ENCODE assay signal across 21 cellular contexts in the genomic region with DNA sequence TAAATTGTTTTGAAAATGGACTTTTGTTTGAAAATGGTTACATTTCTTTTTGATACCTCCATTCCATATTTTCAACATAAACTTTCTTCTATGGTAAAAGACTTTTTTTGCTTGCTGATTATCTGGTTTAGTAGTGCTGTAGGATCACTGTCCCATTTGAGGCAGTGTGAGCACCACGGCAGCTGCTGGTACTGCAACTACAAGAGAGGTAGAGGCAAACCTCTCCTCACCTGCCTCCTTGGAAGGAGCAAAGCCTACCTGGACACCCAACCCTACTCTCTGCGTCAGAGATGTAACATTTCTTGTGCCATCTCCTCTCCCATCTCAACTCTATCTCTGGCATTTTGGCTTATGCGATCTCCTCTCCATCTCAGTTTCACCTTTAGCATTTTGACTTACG. TPM values are rescaled to one million over a fixed set of nuclear protein-coding genes. Genes with fewer than 3 reads are reported as not detected.
A peak's percentile ranks its signal among the peaks of the same experiment; 100 is the strongest.
DNase-seq lines count a peak whose midpoint lies in the region; ATAC-seq and TF ChIP-seq lines count a peak whose summit lies in the region.
"Had no signal": no experiment of that assay in that cellular context is flagged by ENCODE, and none has a peak within 500 bp of the region (broad histone marks: within the 10 kb centered on the region; RNA-seq: fewer than 3 reads in every experiment).

No MANE protein-coding gene starts in this region.

- H3K23ac ChIP-seq in mesendoderm (ENCODE audit: low read length), result no peak overlapping the region

- intact Hi-C loops in ascending aorta (cut with DNase I), result no loop called here

- DNase-seq in GM23338 (ENCODE audit: low spot score), result no peak
- no peak for DNase-seq in mesendoderm
- DNase-seq in superior temporal gyrus (ENCODE audit: extremely low spot score), result peak; percentile 45
- no peak for DNase-seq in ascending aorta (ENCODE audit: low spot score in 2 of 2)
- DNase-seq in NOMO-1 treated with dmso at 0.1 percent for 144 hours (lab: John Stamatoyannopoulos, UW; ENCODE audit: unreplicated experiment), result no peak
- DNase-seq: AML-193, Calu3, GF-D8, H9, NCI-H1417, NCI-H187, NCI-H2107, NCI-H510A, NCI-H774, SHP77 treated with DMSO at 0.1 percent for 48 hours had no signal

- H2AK5ac ChIP-seq in mesendoderm (ENCODE audit: low read length), result no peak overlapping the region

- H3K4me3 Mint-ChIP-seq in GM23338, result no peak overlapping the region; the same call in 2 of the 3 replicates
- H3K4me3 Mint-ChIP-seq in activated T-helper 17 cell treated with anti-CD3 and anti-CD28 coated beads, Interleukin-2, amount 50 U/mL, for 72 hours, result no peak overlapping the region

- peaks cover 100% of the 10 kb centered on the region for H3K79me2 ChIP-seq in GM23338 (replicated peaks; ENCODE audit: insufficient read depth)
- peaks cover 89% of the 10 kb centered on the region for H3K79me2 ChIP-seq in mesendoderm (ENCODE audit: control insufficient read depth, insufficient read depth, low read length)

- H3K36me3 ChIP-seq in GM23338 (ENCODE audit: insufficient read depth) (no peaks in the 10 kb centered on the region), mesendoderm (ENCODE audit: control insufficient read depth, insufficient read depth, low read length) (no peaks in the 10 kb centered on the region), ascending aorta (no peaks in the 10 kb centered on the region)

- H3K4me3 ChIP-seq in GM23338 (no peak overlapping the region), mesendoderm (ENCODE audit: low read length) (no peak overlapping the region), ascending aorta (no peak overlapping the region)
- H3K4me3 ChIP-seq: GM12878 had no signal

- H2BK15ac ChIP-seq in mesendoderm (replicated peaks; ENCODE audit: low read depth), result no peak overlapping the region

- H3K9ac ChIP-seq in mesendoderm (ENCODE audit: low read length), result no peak overlapping the region
- H3K9ac ChIP-seq: KMS-11 had no signal

- peak overlapping the region; percentile 45 for H3K18ac ChIP-seq in mesendoderm (ENCODE audit: low read length)

- WGBS in mesendoderm (ENCODE audit: extremely low coverage, insufficient coverage, low lambda C conversion rate), result no CpG with 5 or more reads among the region's 4 CpGs

- TF ChIP-seq CTCF in GM23338 (conservative IDR thresholded peaks at IDR 0.05; ENCODE audit: low read depth in 2 of 2) (0 out of 4 replicates have a peak, but pooled peaks of 1 of the 2 experiments have one; percentile 7), ascending aorta (IDR thresholded peaks at IDR 0.05) (no peak)

- H4K8ac ChIP-seq in mesendoderm (ENCODE audit: low read depth, low read length), result no peak overlapping the region

- no peaks in the 10 kb centered on the region for H3K36me3 Mint-ChIP-seq in GM23338 (ENCODE audit: low read depth)
- peaks cover 35% of the 10 kb centered on the region for H3K36me3 Mint-ChIP-seq in activated T-helper 17 cell treated with anti-CD3 and anti-CD28 coated beads, Interleukin-2, amount 50 U/mL, for 72 hours (ENCODE audit: low read depth)

- H3K4ac ChIP-seq in mesendoderm (ENCODE audit: low read depth, low read length), result no peak overlapping the region

- no peaks in the 10 kb centered on the region for H3K9me2 ChIP-seq in GM23338 (ENCODE audit: insufficient read depth)

- H3K4me2 ChIP-seq in GM23338, result 0 out of 2 replicates have a peak overlapping the region, but pooled peaks have one; percentile 55
- H3K4me2 ChIP-seq in mesendoderm (ENCODE audit: low read length), result no peak overlapping the region
- H3K4me2 ChIP-seq: KMS-11 had no signal

- no peak overlapping the region for H3K56ac ChIP-seq in mesendoderm (ENCODE audit: low read length)

- no peak overlapping the region for H2BK5ac ChIP-seq in mesendoderm (ENCODE audit: low read length)

- H3K4me1 Mint-ChIP-seq in GM23338, result peaks cover 61% of the 10 kb centered on the region
- peaks cover 37% of the 10 kb centered on the region for H3K4me1 Mint-ChIP-seq in activated T-helper 17 cell treated with anti-CD3 and anti-CD28 coated beads, Interleukin-2, amount 50 U/mL, for 72 hours

- H3K27me3 Mint-ChIP-seq in GM23338 (ENCODE audit: insufficient read depth, low read depth, poor library complexity), result no peaks in the 10 kb centered on the region
- H3K27me3 Mint-ChIP-seq in activated T-helper 17 cell treated with anti-CD3 and anti-CD28 coated beads, Interleukin-2, amount 50 U/mL, for 72 hours, result no peaks in the 10 kb centered on the region

- H3K9me3 Mint-ChIP-seq in GM23338, result no peaks in the 10 kb centered on the region
- no peaks in the 10 kb centered on the region for H3K9me3 Mint-ChIP-seq in activated T-helper 17 cell treated with anti-CD3 and anti-CD28 coated beads, Interleukin-2, amount 50 U/mL, for 72 hours
- H3K9me3 Mint-ChIP-seq: H9 had no signal

- H2BK120ac ChIP-seq in mesendoderm (ENCODE audit: low read depth, low read length), result no peak overlapping the region

- H2AFZ ChIP-seq in GM23338, result no peak overlapping the region

- no peak overlapping the region for H3K27ac Mint-ChIP-seq in GM23338
- peak overlapping the region; percentile 21 for H3K27ac Mint-ChIP-seq in activated T-helper 17 cell treated with anti-CD3 and anti-CD28 coated beads, Interleukin-2, amount 50 U/mL, for 72 hours

- no peaks in the 10 kb centered on the region for H3K9me3 ChIP-seq in ascending aorta

- H3K27me3 ChIP-seq in GM23338 (ENCODE audit: insufficient read depth) (no peaks in the 10 kb centered on the region), mesendoderm (ENCODE audit: insufficient read depth, low read length, poor library complexity) (no peaks in the 10 kb centered on the region), ascending aorta (no peaks in the 10 kb centered on the region)

- peaks cover 50% of the 10 kb centered on the region for H4K20me1 ChIP-seq in GM23338 (replicated peaks; ENCODE audit: insufficient read depth)

- H4K5ac ChIP-seq in mesendoderm (ENCODE audit: low read length), result no peak overlapping the region

- no peaks in the 10 kb centered on the region for H3F3A ChIP-seq in GM23338 (replicated peaks; ENCODE audit: low read depth)

- 0 out of 2 replicates have a peak overlapping the region, but pooled peaks have one; percentile 43 for H3K27ac ChIP-seq in GM23338 (ENCODE audit: low read depth)
- H3K27ac ChIP-seq in mesendoderm (ENCODE audit: low read depth, low read length), result no peak overlapping the region
- H3K27ac ChIP-seq in ascending aorta, result no peak overlapping the region
- H3K27ac ChIP-seq: KMS-11 had no signal

- H3K4me1 ChIP-seq in GM23338 (ENCODE audit: insufficient read depth) (peaks cover 97% of the 10 kb centered on the region), mesendoderm (ENCODE audit: control insufficient read depth, low read depth, low read length) (peaks cover 25% of the 10 kb centered on the region), ascending aorta (no peaks in the 10 kb centered on the region)

- H3K79me1 ChIP-seq in mesendoderm (ENCODE audit: low read length), result peaks cover 12% of the 10 kb centered on the region

- ATAC-seq in GM23338, result peak; percentile 77
- ATAC-seq in activated T-helper 17 cell treated with anti-CD3 and anti-CD28 coated beads, Interleukin-2, amount 50 U/mL, for 72 hours (replicated peaks), result no peak
- ATAC-seq in GM18867 (IDR thresholded peaks at IDR 0.05; ENCODE audit: unreplicated experiment), result no peak
- ATAC-seq: GM12878, HepG2, SK-N-SH treated with all-trans-retinoic acid at 6 μM for 48 hours had no signal

TF ChIP-seq in GM23338, 12 proteins besides CTCF, POLR2A, EP300 and RAD21 (continues in another document):
- TF ChIP-seq ZNF331 (CRISPR knock-in tag; IDR thresholded peaks at IDR 0.05; ENCODE audit: low read depth) (no peak), NANOG (IDR thresholded peaks at IDR 0.05; ENCODE audit: borderline replicate concordance) (no peak), EZH2phosphoT487 (IDR thresholded peaks at IDR 0.05; ENCODE audit: unreplicated experiment) (no peak), JUNB (IDR thresholded peaks at IDR 0.05; ENCODE audit: unreplicated experiment) (no peak), STAT1 (IDR thresholded peaks at IDR 0.05; ENCODE audit: unreplicated experiment) (no peak)
- TF ChIP-seq, protein P1, sequence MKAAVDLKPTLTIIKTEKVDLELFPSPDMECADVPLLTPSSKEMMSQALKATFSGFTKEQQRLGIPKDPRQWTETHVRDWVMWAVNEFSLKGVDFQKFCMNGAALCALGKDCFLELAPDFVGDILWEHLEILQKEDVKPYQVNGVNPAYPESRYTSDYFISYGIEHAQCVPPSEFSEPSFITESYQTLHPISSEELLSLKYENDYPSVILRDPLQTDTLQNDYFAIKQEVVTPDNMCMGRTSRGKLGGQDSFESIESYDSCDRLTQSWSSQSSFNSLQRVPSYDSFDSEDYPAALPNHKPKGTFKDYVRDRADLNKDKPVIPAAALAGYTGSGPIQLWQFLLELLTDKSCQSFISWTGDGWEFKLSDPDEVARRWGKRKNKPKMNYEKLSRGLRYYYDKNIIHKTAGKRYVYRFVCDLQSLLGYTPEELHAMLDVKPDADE (IDR thresholded peaks at IDR 0.05), result no peak
- TF ChIP-seq, protein P2, sequence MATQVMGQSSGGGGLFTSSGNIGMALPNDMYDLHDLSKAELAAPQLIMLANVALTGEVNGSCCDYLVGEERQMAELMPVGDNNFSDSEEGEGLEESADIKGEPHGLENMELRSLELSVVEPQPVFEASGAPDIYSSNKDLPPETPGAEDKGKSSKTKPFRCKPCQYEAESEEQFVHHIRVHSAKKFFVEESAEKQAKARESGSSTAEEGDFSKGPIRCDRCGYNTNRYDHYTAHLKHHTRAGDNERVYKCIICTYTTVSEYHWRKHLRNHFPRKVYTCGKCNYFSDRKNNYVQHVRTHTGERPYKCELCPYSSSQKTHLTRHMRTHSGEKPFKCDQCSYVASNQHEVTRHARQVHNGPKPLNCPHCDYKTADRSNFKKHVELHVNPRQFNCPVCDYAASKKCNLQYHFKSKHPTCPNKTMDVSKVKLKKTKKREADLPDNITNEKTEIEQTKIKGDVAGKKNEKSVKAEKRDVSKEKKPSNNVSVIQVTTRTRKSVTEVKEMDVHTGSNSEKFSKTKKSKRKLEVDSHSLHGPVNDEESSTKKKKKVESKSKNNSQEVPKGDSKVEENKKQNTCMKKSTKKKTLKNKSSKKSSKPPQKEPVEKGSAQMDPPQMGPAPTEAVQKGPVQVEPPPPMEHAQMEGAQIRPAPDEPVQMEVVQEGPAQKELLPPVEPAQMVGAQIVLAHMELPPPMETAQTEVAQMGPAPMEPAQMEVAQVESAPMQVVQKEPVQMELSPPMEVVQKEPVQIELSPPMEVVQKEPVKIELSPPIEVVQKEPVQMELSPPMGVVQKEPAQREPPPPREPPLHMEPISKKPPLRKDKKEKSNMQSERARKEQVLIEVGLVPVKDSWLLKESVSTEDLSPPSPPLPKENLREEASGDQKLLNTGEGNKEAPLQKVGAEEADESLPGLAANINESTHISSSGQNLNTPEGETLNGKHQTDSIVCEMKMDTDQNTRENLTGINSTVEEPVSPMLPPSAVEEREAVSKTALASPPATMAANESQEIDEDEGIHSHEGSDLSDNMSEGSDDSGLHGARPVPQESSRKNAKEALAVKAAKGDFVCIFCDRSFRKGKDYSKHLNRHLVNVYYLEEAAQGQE (IDR thresholded peaks at IDR 0.05; ENCODE audit: unreplicated experiment), result no peak

RNA-seq across cellular contexts. Expression of a gene that starts 58.3 kb away (rescaled TPM):
- 23.8 and 26.7 TPM in 2 replicates for total RNA-seq in GM23338 (2014; rRNA removed; shearing (Covaris generic))
- polyA plus RNA-seq in GM23338 (2016; fragmentation: Nextera tagmentation; extraction: Ambion mirVana), result 13.6 and 13.9 TPM in 2 replicates
- total RNA-seq in activated T-helper 17 cell treated with anti-CD3 and anti-CD28 coated beads, Interleukin-2, amount 50 U/mL, for 72 hours, result 10 to 100 TPM; 24.1 to 41.3 TPM
- 29.3 TPM for polyA plus RNA-seq in mesendoderm (2013, experiment 1 of 2)
- 29.8 TPM for polyA plus RNA-seq in mesendoderm (2013, experiment 2 of 2)
- 3.8 TPM for total RNA-seq in ascending aorta
